ENCODE assay signal across 9 cellular contexts in the genomic region with DNA sequence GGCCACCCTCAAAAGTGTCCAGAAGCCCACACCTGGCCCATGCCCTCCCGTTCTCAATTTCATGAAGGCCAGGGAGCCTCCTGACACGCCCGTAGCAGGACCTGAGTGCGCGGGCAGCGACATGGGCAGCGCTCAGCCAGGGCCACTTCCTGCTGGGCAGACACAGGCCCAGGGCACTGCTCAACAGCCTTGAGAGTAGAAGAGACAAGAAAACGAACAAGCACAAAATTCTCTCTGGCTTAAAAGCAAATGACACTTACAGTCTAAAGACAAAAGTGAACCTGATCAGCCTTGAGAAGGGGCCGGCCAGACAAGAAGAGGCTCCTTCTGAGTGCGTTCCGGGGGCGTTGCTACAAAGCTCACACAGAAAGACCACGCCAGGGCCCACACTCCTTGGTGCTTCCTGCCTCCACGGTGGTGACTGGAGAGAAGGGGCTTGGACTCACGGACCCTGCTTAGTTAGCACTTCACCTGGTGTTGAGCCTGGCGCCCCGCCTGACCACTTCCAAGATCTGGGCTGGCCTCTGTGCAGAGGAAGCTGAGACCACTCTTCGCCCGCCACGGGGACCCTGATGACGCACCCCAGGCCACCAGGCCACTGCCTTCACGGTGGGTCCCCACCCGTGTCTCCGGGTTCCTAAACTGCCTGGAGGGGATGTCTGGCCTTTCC. TPM values are rescaled to one million over a fixed set of nuclear protein-coding genes. Genes with fewer than 3 reads are reported as not detected.
DNase-seq lines count a peak whose midpoint lies in the region; ATAC-seq, FAIRE-seq and TF ChIP-seq lines count a peak whose summit lies in the region.
"Had no signal": no experiment of that assay in that cellular context is flagged by ENCODE, and none has a peak within 500 bp of the region (broad histone marks: within the 10 kb centered on the region; RNA-seq: fewer than 3 reads in every experiment).

No MANE protein-coding gene starts in this region.

- CTCF ChIA-PET in activated B cell treated with CpG ODN at 0.5 μM for 24 hours (lab: Charles Lee), result interaction anchor here (1.1 kb wide), 1 partner anchor 28 kb away, joined by 3 read pairs; no protein-coding TSS in a partner anchor

- ATAC-seq in activated B cell treated with CpG ODN at 0.5 μM for 24 hours (ENCODE audit: low read depth) (no peak), heart right ventricle (peak in 7 of 8 donors; percentile 0 to 51 (median 40)), gastrocnemius medialis (peak in 1 of 2 donors; percentile 3)

- peaks cover 2% of the 10 kb centered on the region for H3K27me3 Mint-ChIP-seq in activated B cell treated with CpG ODN at 0.5 μM for 24 hours

- in situ Hi-C loops in gastrocnemius medialis (cut with MboI; ENCODE audit: low sequenced_read_pairs in 4 of 4), result no loop called here

- H3K4me3 Mint-ChIP-seq in activated B cell treated with CpG ODN at 0.5 μM for 24 hours, result peak overlapping the region; percentile 86

- TF ChIP-seq CTCF in HFF-Myc (IDR thresholded peaks at IDR 0.05; ENCODE audit: low read depth, low read length, missing control alignments), result no peak
- TF ChIP-seq CTCF in activated B cell treated with CpG ODN at 0.5 μM for 24 hours (IDR thresholded peaks at IDR 0.05), result no peak
- TF ChIP-seq CTCF in heart right ventricle (IDR thresholded peaks at IDR 0.05), result no peak
- no peak for TF ChIP-seq CTCF in gastrocnemius medialis (IDR thresholded peaks at IDR 0.05 in 4 of 5, conservative IDR thresholded peaks at IDR 0.05 in 1 of 5)

- POLR2A ChIA-PET in activated B cell treated with CpG ODN at 0.5 μM for 24 hours (lab: Charles Lee), result no interaction called here

- 37% methylated on average over 24 of the region's 24 CpGs for WGBS in heart right ventricle, 2 donors

- no peak for FAIRE-seq in GM12891 (lab: Jason Lieb, UNC)

- H3K36me3 ChIP-seq in heart right ventricle (peaks cover 0 to 16% (median 0%) of the 10 kb centered on the region in 9 donors), gastrocnemius medialis (no peaks in the 10 kb centered on the region)

- H3K27ac Mint-ChIP-seq in activated B cell treated with CpG ODN at 0.5 μM for 24 hours, result peak overlapping the region; percentile 35

- peaks cover 49% of the 10 kb centered on the region for H3K4me1 Mint-ChIP-seq in activated B cell treated with CpG ODN at 0.5 μM for 24 hours

- intact Hi-C loops in activated B cell treated with CpG ODN at 0.5 μM for 24 hours (cut with micrococcal nuclease) (no loop called here), heart right ventricle (cut with DNase I) (loop anchor here in 1 of 10 donors (2.0 kb wide), 1 partner anchor 30 kb away; no protein-coding TSS in a partner anchor), gastrocnemius medialis (cut with DNase I; ENCODE audit: low total_unique reads) (loop anchor here (5.0 kb wide), 1 partner anchor 918 kb away; the partner anchor contains the start of gene LRRC14B)

- H3K27ac ChIP-seq in heart right ventricle (peak overlapping the region; percentile 91 to 99 (median 97)), gastrocnemius medialis (peak overlapping the region; percentile 73 to 84 (median 76))

- H3K27me3 ChIP-seq in heart right ventricle (peaks cover 0 to 3% (median 0%) of the 10 kb centered on the region in 7 donors), gastrocnemius medialis (peaks cover 5 to 14% (median 7%) of the 10 kb centered on the region in 3 donors)

- TF ChIP-seq POLR2A in gastrocnemius medialis (IDR thresholded peaks at IDR 0.05), result no peak
- no peak for TF ChIP-seq POLR2A in GM12891 (IDR thresholded peaks at IDR 0.05; ENCODE audit: low read depth, low read length)

- H3K36me3 Mint-ChIP-seq in activated B cell treated with CpG ODN at 0.5 μM for 24 hours (ENCODE audit: low read depth), result peaks cover 2% of the 10 kb centered on the region

- H3K9me3 Mint-ChIP-seq in activated B cell treated with CpG ODN at 0.5 μM for 24 hours, result no peaks in the 10 kb centered on the region

- H3K9me3 ChIP-seq in heart right ventricle, result no peaks in the 10 kb centered on the region
- H3K9me3 ChIP-seq in gastrocnemius medialis, result no peaks in the 10 kb centered on the region

- H3K4me3 ChIP-seq in HFF-Myc (replicated peaks; ENCODE audit: low read depth, low read length) (peak overlapping the region; percentile 63), heart right ventricle (peak overlapping the region; percentile 74 to 99 (median 97)), gastrocnemius medialis (peak overlapping the region; percentile 65 to 87 (median 74))

- DNase-seq in HFF-Myc (ENCODE audit: extremely low read depth, low read depth), result no peak
- no peak for DNase-seq in activated B cell treated with CpG ODN at 0.5 μM for 24 hours
- no peak for DNase-seq in heart right ventricle
- DNase-seq in gastrocnemius medialis, result no peak
- DNase-seq in NCI-H2107 treated with DMSO at 0.1 percent for 48 hours (lab: John Stamatoyannopoulos, UW; ENCODE audit: unreplicated experiment), result no peak
- DNase-seq in stimulated activated CD8-positive, alpha-beta memory T cell treated with anti-CD3 and anti-CD28 coated beads, Interleukin-4, amount 100 ng/mL, for 48 hours, result no peak
- no peak for DNase-seq in GM12891 (ENCODE audit: insufficient read length, low spot score)
- DNase-seq in DMS79 treated with DMSO at 0.1 percent for 48 hours (lab: John Stamatoyannopoulos, UW), result no peak
- DNase-seq: NCI-H774 had no signal

- H3K4me1 ChIP-seq in heart right ventricle (peaks cover 7 to 59% (median 55%) of the 10 kb centered on the region in 9 donors), gastrocnemius medialis (peaks cover 9 to 12% of the 10 kb centered on the region in 2 donors)

TF ChIP-seq in GM12891, 5 proteins besides CTCF, POLR2A, EP300 and RAD21:
- TF ChIP-seq SPI1 (IDR thresholded peaks at IDR 0.05; ENCODE audit: low read depth, low read length) (no peak), PAX5 (IDR thresholded peaks at IDR 0.05; ENCODE audit: insufficient read depth, low read length, severe bottlenecking) (no peak), POU2F2 (IDR thresholded peaks at IDR 0.05; ENCODE audit: low read depth, low read length) (no peak)

RNA-seq across cellular contexts. Expression of gene SLC12A7, which starts 1.5 kb away (rescaled TPM):
- total RNA-seq in activated B cell treated with CpG ODN at 0.5 μM for 24 hours, result 21.8 and 23.3 TPM in 2 replicates
- total RNA-seq in heart right ventricle, result 100 to 1,000 TPM; 122 to 208 (median 146) TPM
- polyA plus RNA-seq in heart right ventricle, result 100 to 1,000 TPM in 1 of 2 donors, 10 to 100 TPM in 1; 36.3 to 145 TPM
- total RNA-seq in gastrocnemius medialis, result 1 to 10 TPM; 1.6 to 5.3 (median 3.5) TPM
- 2.1 TPM for polyA plus RNA-seq in GM12891 (2012; ENCODE audit: low read depth, missing spikeins)
